1 cellular context compared by ENCODE assay signal in the genomic region with DNA sequence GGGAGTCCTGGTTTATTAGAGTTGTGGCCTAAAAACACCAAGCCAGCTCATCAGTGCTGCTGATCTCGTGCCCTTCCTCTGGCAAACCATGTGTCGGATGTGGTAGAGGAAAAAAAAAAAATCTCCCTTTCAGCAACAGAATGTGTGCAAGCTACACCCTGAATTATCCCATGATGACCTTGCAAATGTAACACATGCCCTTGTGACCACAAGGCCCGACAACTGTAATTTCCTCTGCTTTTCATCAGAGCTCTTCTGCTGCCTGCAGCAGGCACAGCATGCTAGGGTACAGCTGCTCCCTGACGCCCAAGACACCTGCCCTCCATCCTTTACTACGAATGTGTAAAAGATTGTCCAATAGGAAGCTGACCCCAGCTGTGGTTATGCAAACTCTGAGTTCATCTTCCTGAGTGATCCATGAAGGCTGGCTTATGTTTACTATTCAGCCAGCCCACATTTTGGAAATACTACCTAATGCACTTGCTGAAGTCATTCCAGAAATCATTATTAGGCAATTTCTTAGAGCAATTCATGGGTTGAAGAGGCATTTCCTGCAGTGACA.
TF ChIP-seq lines count a peak whose summit lies in the region.

No MANE protein-coding gene starts in this region.

TF ChIP-seq in GM12878, 131 proteins besides CTCF, POLR2A, EP300 and RAD21 (continued from another document):
- TF ChIP-seq YY1 (IDR thresholded peaks at IDR 0.05; ENCODE audit: low read depth, low read length) (no peak), TCF7 (IDR thresholded peaks at IDR 0.05; ENCODE audit: borderline replicate concordance) (no peak), RAD51 (IDR thresholded peaks at IDR 0.05) (no peak), POLR2AphosphoS5 (IDR thresholded peaks at IDR 0.05; ENCODE audit: low read length) (no peak), IKZF1 (conservative IDR thresholded peaks at IDR 0.05) (no peak)
TF ChIP-seq in GM12878: peak in this region for 0.
